In genomic region chr11:69380921-69381581, GRCh38 we compare ENCODE assay signal across 19 cellular contexts.
DNase-seq lines count a peak whose midpoint lies in the region; ATAC-seq and TF ChIP-seq lines count a peak whose summit lies in the region.
"Had no signal": no experiment of that assay in that cellular context is flagged by ENCODE, and none has a peak within 500 bp of the region (broad histone marks: within the 10 kb centered on the region; RNA-seq: fewer than 3 reads in every experiment).

No MANE protein-coding gene starts in this region.

- DNase-seq in CD8-positive, alpha-beta memory T cell: peak in 1 of 5 donors; percentile 39
- DNase-seq in MG63 (peak; percentile 21), fibroblast of gingiva (ENCODE audit: low read depth) (peak; percentile 28), posterior vena cava (ENCODE audit: low spot score) (peak; percentile 57), endothelial cell (ENCODE audit: low spot score) (no peak), NCI-H82 treated with DMSO at 0.1 percent for 48 hours (lab: John Stamatoyannopoulos, UW; ENCODE audit: unreplicated experiment) (no peak), 8988T (no peak)
- DNase-seq: activated T-cell treated with anti-CD3 and anti-CD28 coated beads, Interleukin-2, amount 50 U/mL, for 24 hours; Calu3; effector CD4-positive, alpha-beta T cell; MV-4-11; NCI-H2081; NCI-H510A treated with DMSO at 0.1 percent for 48 hours; stimulated activated CD4-positive, alpha-beta T cell treated with anti-CD3 and anti-CD28 coated beads, Interleukin-2, amount 100 ng/mL, for 48 hours had no signal

- ATAC-seq in GM18520 (IDR thresholded peaks at IDR 0.05; ENCODE audit: unreplicated experiment): no peak
- ATAC-seq: mucosa of descending colon had no signal

- peaks cover 0 to 4% of the 10 kb centered on the region in 2 donors for H3K27me3 Mint-ChIP-seq in CD8-positive, alpha-beta memory T cell
- peaks cover 10% of the 10 kb centered on the region for H3K27me3 Mint-ChIP-seq in endothelial cell (ENCODE audit: unreplicated experiment)
- H3K27me3 Mint-ChIP-seq: activated T-cell treated with anti-CD3 and anti-CD28 coated beads, Interleukin-2, amount 50 U/mL, for 24 hours; IgD-negative memory B cell had no signal

- no peaks in the 10 kb centered on the region for H3K9me3 ChIP-seq in CD8-positive, alpha-beta memory T cell (ENCODE audit: low read length)
- no peaks in the 10 kb centered on the region for H3K9me3 ChIP-seq in MG63
- H3K9me3 ChIP-seq: mucosa of descending colon had no signal

- CTCF ChIA-PET in CD8-positive, alpha-beta memory T cell (lab: Charles Lee): no interaction called here

- POLR2A ChIA-PET in CD8-positive, alpha-beta memory T cell (lab: Charles Lee): no interaction called here

- TF ChIP-seq CTCF in endothelial cell (IDR thresholded peaks at IDR 0.05; ENCODE audit: unreplicated experiment): no peak

- no peak overlapping the region for H3K27ac Mint-ChIP-seq in CD8-positive, alpha-beta memory T cell
- no peak overlapping the region for H3K27ac Mint-ChIP-seq in endothelial cell (ENCODE audit: unreplicated experiment)
- H3K27ac Mint-ChIP-seq: activated T-cell treated with anti-CD3 and anti-CD28 coated beads, Interleukin-2, amount 50 U/mL, for 24 hours had no signal

- peak overlapping the region in 1 of 7 donors; percentile 59 for H3K4me3 Mint-ChIP-seq in CD8-positive, alpha-beta memory T cell
- H3K4me3 Mint-ChIP-seq in endothelial cell (ENCODE audit: unreplicated experiment): no peak overlapping the region
- H3K4me3 Mint-ChIP-seq: activated T-cell treated with anti-CD3 and anti-CD28 coated beads, Interleukin-2, amount 50 U/mL, for 24 hours had no signal

- intact Hi-C loops in posterior vena cava (cut with DNase I): no loop called here

- H3K9me3 Mint-ChIP-seq in CD8-positive, alpha-beta memory T cell: no peaks in the 10 kb centered on the region
- H3K9me3 Mint-ChIP-seq in endothelial cell (ENCODE audit: unreplicated experiment): no peaks in the 10 kb centered on the region
- H3K9me3 Mint-ChIP-seq: activated T-cell treated with anti-CD3 and anti-CD28 coated beads, Interleukin-2, amount 50 U/mL, for 24 hours; IgD-negative memory B cell had no signal

- no peak overlapping the region for H3K4me3 ChIP-seq in CD8-positive, alpha-beta memory T cell (ENCODE audit: low read length)
- no peak overlapping the region for H3K4me3 ChIP-seq in MG63
- H3K4me3 ChIP-seq: cardiac muscle cell, hepatocyte, mucosa of descending colon had no signal

- no peaks in the 10 kb centered on the region for H3K27me3 ChIP-seq in CD8-positive, alpha-beta memory T cell (ENCODE audit: insufficient read depth, low read length, poor library complexity, severe bottlenecking)
- H3K27me3 ChIP-seq in MG63: no peaks in the 10 kb centered on the region
- H3K27me3 ChIP-seq: cardiac muscle cell, hepatocyte had no signal

- H3K4me1 Mint-ChIP-seq in CD8-positive, alpha-beta memory T cell: peaks cover 0 to 1% (median 0%) of the 10 kb centered on the region in 3 donors
- H3K4me1 Mint-ChIP-seq in endothelial cell (ENCODE audit: unreplicated experiment): peaks cover 4% of the 10 kb centered on the region
- H3K4me1 Mint-ChIP-seq: IgD-negative memory B cell had no signal

- H3K27ac ChIP-seq in CD8-positive, alpha-beta memory T cell (ENCODE audit: low read depth, low read length): peak overlapping the region; percentile 35
- H3K27ac ChIP-seq: cardiac muscle cell, hepatocyte had no signal

- H3K36me3 ChIP-seq in CD8-positive, alpha-beta memory T cell (ENCODE audit: insufficient read depth, low read length): no peaks in the 10 kb centered on the region
- no peaks in the 10 kb centered on the region for H3K36me3 ChIP-seq in MG63
- H3K36me3 ChIP-seq: cardiac muscle cell had no signal

- no peaks in the 10 kb centered on the region for H3K36me3 Mint-ChIP-seq in CD8-positive, alpha-beta memory T cell
- H3K36me3 Mint-ChIP-seq in endothelial cell (ENCODE audit: low read depth, unreplicated experiment): no peaks in the 10 kb centered on the region
- H3K36me3 Mint-ChIP-seq: IgD-negative memory B cell had no signal

- no peaks in the 10 kb centered on the region for H3K4me1 ChIP-seq in CD8-positive, alpha-beta memory T cell (ENCODE audit: insufficient read depth, low read length)

Comparison
In these comparisons a context has a peak if more than half of its experiments do, and no peak if none do; other contexts are left out.
1. DNase-seq: peak in MG63 (single experiment), fibroblast of gingiva (single experiment) and posterior vena cava (single experiment); none in endothelial cell (single experiment), NCI-H82 treated with DMSO at 0.1 percent for 48 hours (single experiment) and 8988T (single experiment).